ENCODE assay signal across 1 cellular context in genomic region chr9:88794100-88794499, GRCh38.
TF ChIP-seq lines count a peak whose summit lies in the region.

No MANE protein-coding gene starts in this region.

TF ChIP-seq in endothelial cell of umbilical vein, 7 proteins besides CTCF, POLR2A, EP300 and RAD21:
- TF ChIP-seq POLR2AphosphoS5 (IDR thresholded peaks at IDR 0.05; ENCODE audit: insufficient read depth, low read depth, low read length) = no peak
- TF ChIP-seq EZH2 (IDR thresholded peaks at IDR 0.05; ENCODE audit: borderline replicate concordance, low read depth, low read length, severe bottlenecking) = no peak
- TF ChIP-seq GATA2 (IDR thresholded peaks at IDR 0.05; ENCODE audit: insufficient read depth, insufficient read length, low read depth, low read length) = no peak
- no peak for TF ChIP-seq FOS (IDR thresholded peaks at IDR 0.05; ENCODE audit: borderline replicate concordance, insufficient read depth, low read length)
- TF ChIP-seq, protein P1, sequence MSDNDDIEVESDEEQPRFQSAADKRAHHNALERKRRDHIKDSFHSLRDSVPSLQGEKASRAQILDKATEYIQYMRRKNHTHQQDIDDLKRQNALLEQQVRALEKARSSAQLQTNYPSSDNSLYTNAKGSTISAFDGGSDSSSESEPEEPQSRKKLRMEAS (IDR thresholded peaks at IDR 0.05; ENCODE audit: insufficient read depth, insufficient read length) = no peak
- no peak for TF ChIP-seq JUN (IDR thresholded peaks at IDR 0.05; ENCODE audit: borderline replicate concordance, insufficient read depth, insufficient read length, low read depth)
- no peak for TF ChIP-seq MYC (IDR thresholded peaks at IDR 0.05; ENCODE audit: low read depth, low read length)
